Comparison of ENCODE assay signal across 8 cellular contexts in the genomic region with DNA sequence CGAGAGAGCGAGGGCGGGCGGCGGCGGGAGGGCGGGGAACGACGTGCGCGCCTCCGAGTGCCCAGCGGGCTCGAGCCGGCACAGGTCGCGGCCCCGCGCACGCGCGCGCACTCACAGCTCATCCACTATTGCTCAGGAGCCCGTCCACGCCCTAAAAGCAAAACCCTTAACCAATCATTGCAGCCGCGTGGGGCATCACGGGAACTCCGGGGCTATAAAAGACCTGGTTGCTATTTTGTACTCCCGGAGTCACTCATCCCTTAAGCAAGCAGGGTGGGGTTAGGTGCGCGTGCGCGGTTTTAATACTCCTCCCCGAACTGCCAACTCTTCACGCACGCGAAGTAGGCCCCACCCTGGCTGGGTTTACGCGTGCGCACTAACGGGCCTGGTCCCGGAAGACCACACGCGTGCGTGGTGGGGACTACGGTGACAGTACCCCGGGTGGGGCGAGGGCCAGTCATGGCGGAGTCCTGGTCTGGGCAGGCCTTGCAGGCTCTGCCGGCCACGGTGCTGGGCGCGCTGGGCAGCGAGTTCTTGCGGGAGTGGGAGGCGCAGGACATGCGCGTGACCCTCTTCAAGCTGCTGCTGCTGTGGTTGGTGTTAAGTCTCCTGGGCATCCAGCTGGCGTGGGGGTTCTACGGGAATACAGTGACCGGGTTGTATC. TPM values are rescaled to one million over a fixed set of nuclear protein-coding genes. Genes with fewer than 3 reads are reported as not detected.
DNase-seq lines count a peak whose midpoint lies in the region; ATAC-seq and TF ChIP-seq lines count a peak whose summit lies in the region.

A gene (minus strand): TSS at position 9 of the 664 bp plus-strand sequence. CDS start 36,387 bp downstream, outside the sequence.
A gene with protein sequence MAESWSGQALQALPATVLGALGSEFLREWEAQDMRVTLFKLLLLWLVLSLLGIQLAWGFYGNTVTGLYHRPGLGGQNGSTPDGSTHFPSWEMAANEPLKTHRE (plus strand): TSS at position 456 of the 664 bp plus-strand sequence. CDS start 4 bp downstream, at position 460.

- POLR2A ChIA-PET in naive thymus-derived CD8-positive, alpha-beta T cell (lab: Charles Lee): interaction anchor here (0.5 to 4.2 kb wide), 18 partner anchors 9 to 493 kb away, joined by 3 to 75 read pairs (median 4); a partner anchor contains a TSS

- no peaks in the 10 kb centered on the region for H3K9me3 Mint-ChIP-seq in activated T-helper 2 cell treated with anti-CD3 and anti-CD28 coated beads, Interferon-gamma antibody, Interleukin-2, Interleukin-4, amounts not matched to agents 10 μg/mL and 5 μg/mL and 100 μg/mL, durations not matched to agents 14 hours and 24 hours and 36 hours
- H3K9me3 Mint-ChIP-seq in naive thymus-derived CD8-positive, alpha-beta T cell: no peaks in the 10 kb centered on the region

- intact Hi-C loops in activated T-helper 2 cell treated with anti-CD3 and anti-CD28 coated beads, Interferon-gamma antibody, Interleukin-2, Interleukin-4, amounts not matched to agents 10 μg/mL and 5 μg/mL and 100 μg/mL, durations not matched to agents 14 hours and 24 hours and 36 hours (cut with micrococcal nuclease): loop anchor here (1.0 to 10.0 kb wide), 8 partner anchors 16 to 387 kb away; a partner anchor contains a TSS

- peak; percentile 84 for ATAC-seq in RWPE2 (ENCODE audit: low read depth)
- ATAC-seq in naive thymus-derived CD8-positive, alpha-beta T cell: peak; percentile 87 to 89

- peaks cover 31% of the 10 kb centered on the region for H3K36me3 ChIP-seq in RWPE2 (ENCODE audit: low read depth)

- no peaks in the 10 kb centered on the region for H3K27me3 ChIP-seq in RWPE2 (ENCODE audit: insufficient read depth, poor library complexity, severe bottlenecking)

- TF ChIP-seq CTCF in RWPE2 (IDR thresholded peaks at IDR 0.05; ENCODE audit: poor library complexity, severe bottlenecking): no peak
- no peak for TF ChIP-seq CTCF in fibroblast of mammary gland (conservative IDR thresholded peaks at IDR 0.05; ENCODE audit: control insufficient read depth, insufficient read depth, low read depth, low read length)

- peak within 1 kb of the TSS; percentile 92 for H3K27ac ChIP-seq in RWPE2 (ENCODE audit: poor library complexity, severe bottlenecking)

- peaks cover 54% of the 10 kb centered on the region for H3K4me1 Mint-ChIP-seq in activated T-helper 2 cell treated with anti-CD3 and anti-CD28 coated beads, Interferon-gamma antibody, Interleukin-2, Interleukin-4, amounts not matched to agents 10 μg/mL and 5 μg/mL and 100 μg/mL, durations not matched to agents 14 hours and 24 hours and 36 hours (ENCODE audit: low read depth)
- H3K4me1 Mint-ChIP-seq in naive thymus-derived CD8-positive, alpha-beta T cell: peaks cover 35 to 83% (median 69%) of the 10 kb centered on the region in 4 donors

- peak; percentile 100 for DNase-seq in EH (ENCODE audit: low read depth)
- peak; percentile 97 for DNase-seq in H4 (ENCODE audit: low spot score)
- DNase-seq in LoVo (ENCODE audit: low spot score): peak; percentile 99
- peak; percentile 98 for DNase-seq in RWPE2 (ENCODE audit: low spot score)
- peak; percentile 99 for DNase-seq in activated T-helper 2 cell treated with anti-CD3 and anti-CD28 coated beads, Interferon-gamma antibody, Interleukin-2, Interleukin-4, amounts not matched to agents 10 μg/mL and 5 μg/mL and 100 μg/mL, durations not matched to agents 14 hours and 24 hours and 36 hours (ENCODE audit: low spot score)
- DNase-seq in fibroblast of mammary gland (ENCODE audit: low read depth): peak; percentile 100
- peak; percentile 96 to 100 (median 99) for DNase-seq in naive thymus-derived CD8-positive, alpha-beta T cell
- peak; percentile 96 to 100 (median 99) for DNase-seq in stimulated activated naive CD4-positive, alpha-beta T cell (lab: John Stamatoyannopoulos, UW)

- H3K4me1 ChIP-seq in RWPE2 (ENCODE audit: insufficient read depth, poor library complexity, severe bottlenecking): peaks cover 19% of the 10 kb centered on the region

- H3K36me3 Mint-ChIP-seq in activated T-helper 2 cell treated with anti-CD3 and anti-CD28 coated beads, Interferon-gamma antibody, Interleukin-2, Interleukin-4, amounts not matched to agents 10 μg/mL and 5 μg/mL and 100 μg/mL, durations not matched to agents 14 hours and 24 hours and 36 hours (ENCODE audit: low read depth): peaks cover 47% of the 10 kb centered on the region
- H3K36me3 Mint-ChIP-seq in naive thymus-derived CD8-positive, alpha-beta T cell: peaks cover 0 to 16% (median 0%) of the 10 kb centered on the region in 3 donors

- peak within 1 kb of the TSS; percentile 90 for H3K27ac Mint-ChIP-seq in activated T-helper 2 cell treated with anti-CD3 and anti-CD28 coated beads, Interferon-gamma antibody, Interleukin-2, Interleukin-4, amounts not matched to agents 10 μg/mL and 5 μg/mL and 100 μg/mL, durations not matched to agents 14 hours and 24 hours and 36 hours
- peak within 1 kb of the TSS; percentile 91 to 96 (median 95) for H3K27ac Mint-ChIP-seq in naive thymus-derived CD8-positive, alpha-beta T cell

- H3K4me3 Mint-ChIP-seq in activated T-helper 2 cell treated with anti-CD3 and anti-CD28 coated beads, Interferon-gamma antibody, Interleukin-2, Interleukin-4, amounts not matched to agents 10 μg/mL and 5 μg/mL and 100 μg/mL, durations not matched to agents 14 hours and 24 hours and 36 hours (ENCODE audit: low read depth): peak within 1 kb of the TSS; percentile 93
- peak within 1 kb of the TSS; percentile 80 to 95 (median 93) for H3K4me3 Mint-ChIP-seq in naive thymus-derived CD8-positive, alpha-beta T cell

- H3K27me3 Mint-ChIP-seq in activated T-helper 2 cell treated with anti-CD3 and anti-CD28 coated beads, Interferon-gamma antibody, Interleukin-2, Interleukin-4, amounts not matched to agents 10 μg/mL and 5 μg/mL and 100 μg/mL, durations not matched to agents 14 hours and 24 hours and 36 hours (ENCODE audit: low read depth): no peaks in the 10 kb centered on the region
- no peaks in the 10 kb centered on the region for H3K27me3 Mint-ChIP-seq in naive thymus-derived CD8-positive, alpha-beta T cell

- H3K9me3 ChIP-seq in RWPE2 (ENCODE audit: severe bottlenecking): no peaks in the 10 kb centered on the region

- peak within 1 kb of the TSS; percentile 89 for H3K4me3 ChIP-seq in RWPE2 (ENCODE audit: severe bottlenecking)
- peak within 1 kb of the TSS; percentile 96 for H3K4me3 ChIP-seq in fibroblast of mammary gland (ENCODE audit: control insufficient read depth, low read depth, low read length)

RNA-seq across cellular contexts. Expression of the first gene that starts in this region (rescaled TPM):
- 283 and 305 TPM in 2 replicates for total RNA-seq in H4 (2014; rRNA removed; shearing (Covaris generic))
- 425 and 428 TPM in 2 replicates for total RNA-seq in activated T-helper 2 cell treated with anti-CD3 and anti-CD28 coated beads, Interferon-gamma antibody, Interleukin-2, Interleukin-4, amounts not matched to agents 10 μg/mL and 5 μg/mL and 100 μg/mL, durations not matched to agents 14 hours and 24 hours and 36 hours
- 100 to 1,000 TPM; 235 to 254 TPM for total RNA-seq in naive thymus-derived CD8-positive, alpha-beta T cell
- 100 to 1,000 TPM; 478 to 683 (median 552) TPM for polyA plus RNA-seq in naive thymus-derived CD8-positive, alpha-beta T cell

RNA-seq across cellular contexts. Expression of the second gene that starts in this region (rescaled TPM):
- total RNA-seq in H4 (2014; rRNA removed; shearing (Covaris generic)): 23.8 and 27.6 TPM in 2 replicates
- total RNA-seq in activated T-helper 2 cell treated with anti-CD3 and anti-CD28 coated beads, Interferon-gamma antibody, Interleukin-2, Interleukin-4, amounts not matched to agents 10 μg/mL and 5 μg/mL and 100 μg/mL, durations not matched to agents 14 hours and 24 hours and 36 hours: 18.9 and 19.4 TPM in 2 replicates
- total RNA-seq in naive thymus-derived CD8-positive, alpha-beta T cell: 10 to 100 TPM; 34.0 to 34.1 TPM
- polyA plus RNA-seq in naive thymus-derived CD8-positive, alpha-beta T cell: 10 to 100 TPM; 37.6 to 48.8 (median 45.5) TPM

Comparison
In these comparisons a context has a peak if more than half of its experiments do, and no peak if none do; other contexts are left out.
1. Peak in every context shown above with its lines: DNase-seq, ATAC-seq, H3K4me3 ChIP-seq and H3K27ac ChIP-seq.